Comparison of ENCODE assay signal across 1 cellular context in genomic region chr1:53945433-53946251, GRCh38.
A peak's percentile ranks its signal among the peaks of the same experiment; 100 is the strongest.
TF ChIP-seq lines count a peak whose summit lies in the region.

Gene IFT25 (minus strand): TSS chr1:53945699. CDS start chr1:53940082, 5,617 bp downstream.

TF ChIP-seq in HepG2, 621 proteins besides CTCF, POLR2A, EP300 and RAD21 (continued from another document and continues in another):
- TF ChIP-seq, protein P1, sequence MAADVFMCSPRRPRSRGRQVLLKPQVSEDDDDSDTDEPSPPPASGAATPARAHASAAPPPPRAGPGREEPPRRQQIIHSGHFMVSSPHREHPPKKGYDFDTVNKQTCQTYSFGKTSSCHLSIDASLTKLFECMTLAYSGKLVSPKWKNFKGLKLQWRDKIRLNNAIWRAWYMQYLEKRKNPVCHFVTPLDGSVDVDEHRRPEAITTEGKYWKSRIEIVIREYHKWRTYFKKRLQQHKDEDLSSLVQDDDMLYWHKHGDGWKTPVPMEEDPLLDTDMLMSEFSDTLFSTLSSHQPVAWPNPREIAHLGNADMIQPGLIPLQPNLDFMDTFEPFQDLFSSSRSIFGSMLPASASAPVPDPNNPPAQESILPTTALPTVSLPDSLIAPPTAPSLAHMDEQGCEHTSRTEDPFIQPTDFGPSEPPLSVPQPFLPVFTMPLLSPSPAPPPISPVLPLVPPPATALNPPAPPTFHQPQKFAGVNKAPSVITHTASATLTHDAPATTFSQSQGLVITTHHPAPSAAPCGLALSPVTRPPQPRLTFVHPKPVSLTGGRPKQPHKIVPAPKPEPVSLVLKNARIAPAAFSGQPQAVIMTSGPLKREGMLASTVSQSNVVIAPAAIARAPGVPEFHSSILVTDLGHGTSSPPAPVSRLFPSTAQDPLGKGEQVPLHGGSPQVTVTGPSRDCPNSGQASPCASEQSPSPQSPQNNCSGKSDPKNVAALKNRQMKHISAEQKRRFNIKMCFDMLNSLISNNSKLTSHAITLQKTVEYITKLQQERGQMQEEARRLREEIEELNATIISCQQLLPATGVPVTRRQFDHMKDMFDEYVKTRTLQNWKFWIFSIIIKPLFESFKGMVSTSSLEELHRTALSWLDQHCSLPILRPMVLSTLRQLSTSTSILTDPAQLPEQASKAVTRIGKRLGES (CRISPR knock-in tag; IDR thresholded peaks at IDR 0.05; ENCODE audit: borderline replicate concordance) = no peak
- 0 out of 2 replicates have a peak, but pooled peaks have one; percentile 24 for TF ChIP-seq FOSL2 (CRISPR knock-in tag; IDR thresholded peaks at IDR 0.05)
- peak; percentile 80 for TF ChIP-seq SP4 (CRISPR knock-in tag; IDR thresholded peaks at IDR 0.05)
- peak; percentile 76; the same call in 1 of the 2 replicates for TF ChIP-seq E2F1 (CRISPR knock-in tag; IDR thresholded peaks at IDR 0.05)
- TF ChIP-seq, protein P2, sequence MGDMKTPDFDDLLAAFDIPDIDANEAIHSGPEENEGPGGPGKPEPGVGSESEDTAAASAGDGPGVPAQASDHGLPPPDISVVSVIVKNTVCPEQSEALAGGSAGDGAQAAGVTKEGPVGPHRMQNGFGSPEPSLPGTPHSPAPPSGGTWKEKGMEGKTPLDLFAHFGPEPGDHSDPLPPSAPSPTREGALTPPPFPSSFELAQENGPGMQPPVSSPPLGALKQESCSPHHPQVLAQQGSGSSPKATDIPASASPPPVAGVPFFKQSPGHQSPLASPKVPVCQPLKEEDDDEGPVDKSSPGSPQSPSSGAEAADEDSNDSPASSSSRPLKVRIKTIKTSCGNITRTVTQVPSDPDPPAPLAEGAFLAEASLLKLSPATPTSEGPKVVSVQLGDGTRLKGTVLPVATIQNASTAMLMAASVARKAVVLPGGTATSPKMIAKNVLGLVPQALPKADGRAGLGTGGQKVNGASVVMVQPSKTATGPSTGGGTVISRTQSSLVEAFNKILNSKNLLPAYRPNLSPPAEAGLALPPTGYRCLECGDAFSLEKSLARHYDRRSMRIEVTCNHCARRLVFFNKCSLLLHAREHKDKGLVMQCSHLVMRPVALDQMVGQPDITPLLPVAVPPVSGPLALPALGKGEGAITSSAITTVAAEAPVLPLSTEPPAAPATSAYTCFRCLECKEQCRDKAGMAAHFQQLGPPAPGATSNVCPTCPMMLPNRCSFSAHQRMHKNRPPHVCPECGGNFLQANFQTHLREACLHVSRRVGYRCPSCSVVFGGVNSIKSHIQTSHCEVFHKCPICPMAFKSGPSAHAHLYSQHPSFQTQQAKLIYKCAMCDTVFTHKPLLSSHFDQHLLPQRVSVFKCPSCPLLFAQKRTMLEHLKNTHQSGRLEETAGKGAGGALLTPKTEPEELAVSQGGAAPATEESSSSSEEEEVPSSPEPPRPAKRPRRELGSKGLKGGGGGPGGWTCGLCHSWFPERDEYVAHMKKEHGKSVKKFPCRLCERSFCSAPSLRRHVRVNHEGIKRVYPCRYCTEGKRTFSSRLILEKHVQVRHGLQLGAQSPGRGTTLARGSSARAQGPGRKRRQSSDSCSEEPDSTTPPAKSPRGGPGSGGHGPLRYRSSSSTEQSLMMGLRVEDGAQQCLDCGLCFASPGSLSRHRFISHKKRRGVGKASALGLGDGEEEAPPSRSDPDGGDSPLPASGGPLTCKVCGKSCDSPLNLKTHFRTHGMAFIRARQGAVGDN (CRISPR knock-in tag; IDR thresholded peaks at IDR 0.05) = peak; percentile 79
- no peak for TF ChIP-seq FOXO4 (CRISPR knock-in tag; conservative IDR thresholded peaks at IDR 0.05)
- 0 out of 2 replicates have a peak, but pooled peaks have one; percentile 74 for TF ChIP-seq ZNF576 (CRISPR knock-in tag; IDR thresholded peaks at IDR 0.05)
- TF ChIP-seq ATF7-NPFF (CRISPR knock-in tag; IDR thresholded peaks at IDR 0.05; ENCODE audit: low read depth) = peak; percentile 77
- TF ChIP-seq FOXA3 (CRISPR knock-in tag; IDR thresholded peaks at IDR 0.05) = no peak
- TF ChIP-seq HNF1A (IDR thresholded peaks at IDR 0.05; ENCODE audit: low read depth) = no peak
- peak; percentile 11; the same call in 1 of the 2 replicates for TF ChIP-seq HNF1A (CRISPR knock-in tag; IDR thresholded peaks at IDR 0.05; ENCODE audit: borderline replicate concordance)
- TF ChIP-seq NCOA2 (CRISPR knock-in tag; IDR thresholded peaks at IDR 0.05) = peak; percentile 33; the same call in 1 of the 2 replicates
- peak; percentile 75; the same call in 1 of the 2 replicates for TF ChIP-seq KDM5A (IDR thresholded peaks at IDR 0.05; ENCODE audit: borderline replicate concordance, low read length)
- peak; percentile 23; the same call in 1 of the 2 replicates for TF ChIP-seq ZMYM2 (CRISPR knock-in tag; IDR thresholded peaks at IDR 0.05)
- TF ChIP-seq KLF15 (CRISPR knock-in tag; IDR thresholded peaks at IDR 0.05; ENCODE audit: borderline replicate concordance) = 0 out of 2 replicates have a peak, but pooled peaks have one; percentile 36
- 0 out of 2 replicates have a peak, but pooled peaks have one; percentile 34 for TF ChIP-seq MAF1 (CRISPR knock-in tag; IDR thresholded peaks at IDR 0.05; ENCODE audit: borderline replicate concordance)
- TF ChIP-seq ZSCAN30 (CRISPR knock-in tag; IDR thresholded peaks at IDR 0.05) = no peak
- TF ChIP-seq AGO2 (optimal IDR thresholded peaks at IDR 0.05; ENCODE audit: low read depth, low read length) = peak; percentile 4
- TF ChIP-seq ZNF788 (CRISPR knock-in tag; IDR thresholded peaks at IDR 0.05; ENCODE audit: borderline replicate concordance) = peak; percentile 37; the same call in 1 of the 2 replicates
- TF ChIP-seq SALL2 (CRISPR knock-in tag; IDR thresholded peaks at IDR 0.05) = 0 out of 2 replicates have a peak, but pooled peaks have one; percentile 29
- TF ChIP-seq, protein P3, sequence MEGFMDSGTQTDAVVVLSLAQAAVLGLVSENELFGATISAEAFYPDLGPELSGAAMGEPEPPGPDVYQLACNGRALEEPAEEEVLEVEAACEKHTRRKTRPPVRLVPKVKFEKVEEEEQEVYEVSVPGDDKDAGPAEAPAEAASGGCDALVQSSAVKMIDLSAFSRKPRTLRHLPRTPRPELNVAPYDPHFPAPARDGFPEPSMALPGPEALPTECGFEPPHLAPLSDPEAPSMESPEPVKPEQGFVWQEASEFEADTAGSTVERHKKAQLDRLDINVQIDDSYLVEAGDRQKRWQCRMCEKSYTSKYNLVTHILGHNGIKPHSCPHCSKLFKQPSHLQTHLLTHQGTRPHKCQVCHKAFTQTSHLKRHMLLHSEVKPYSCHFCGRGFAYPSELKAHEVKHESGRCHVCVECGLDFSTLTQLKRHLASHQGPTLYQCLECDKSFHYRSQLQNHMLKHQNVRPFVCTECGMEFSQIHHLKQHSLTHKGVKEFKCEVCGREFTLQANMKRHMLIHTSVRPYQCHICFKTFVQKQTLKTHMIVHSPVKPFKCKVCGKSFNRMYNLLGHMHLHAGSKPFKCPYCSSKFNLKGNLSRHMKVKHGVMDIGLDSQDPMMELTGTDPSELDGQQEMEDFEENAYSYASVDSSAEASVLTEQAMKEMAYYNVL (CRISPR knock-in tag; IDR thresholded peaks at IDR 0.05; ENCODE audit: borderline replicate concordance) = peak; percentile 69; the same call in 1 of the 2 replicates
- 0 out of 2 replicates have a peak, but pooled peaks have one; percentile 35 for TF ChIP-seq SALL1 (CRISPR knock-in tag; IDR thresholded peaks at IDR 0.05)
- TF ChIP-seq SMYD3 (CRISPR knock-in tag; IDR thresholded peaks at IDR 0.05) = no peak
- TF ChIP-seq CENPT (CRISPR knock-in tag; IDR thresholded peaks at IDR 0.05; ENCODE audit: low read depth) = no peak
- TF ChIP-seq POLR2AphosphoS5 (IDR thresholded peaks at IDR 0.05; ENCODE audit: low read depth, low read length) = peak; percentile 64
- TF ChIP-seq ZNF235 (CRISPR knock-in tag; IDR thresholded peaks at IDR 0.05; ENCODE audit: borderline replicate concordance) = peak; percentile 41
- TF ChIP-seq ISL2 (CRISPR knock-in tag; IDR thresholded peaks at IDR 0.05) = 0 out of 2 replicates have a peak, but pooled peaks have one; percentile 18
- 0 out of 2 replicates have a peak, but pooled peaks have one; percentile 51 for TF ChIP-seq ZSCAN21 (CRISPR knock-in tag; IDR thresholded peaks at IDR 0.05; ENCODE audit: borderline replicate concordance)
- TF ChIP-seq HNRNPL (IDR thresholded peaks at IDR 0.05; ENCODE audit: low read depth, low read length) = peak; percentile 78; the same call in 1 of the 2 replicates
- peak; percentile 60; the same call in 1 of the 2 replicates for TF ChIP-seq ARNT2 (CRISPR knock-in tag; IDR thresholded peaks at IDR 0.05; ENCODE audit: low read depth)
- TF ChIP-seq ZNF317 (CRISPR knock-in tag; IDR thresholded peaks at IDR 0.05) = 0 out of 2 replicates have a peak, but pooled peaks have one; percentile 39
- 0 out of 2 replicates have a peak, but pooled peaks have one; percentile 21 for TF ChIP-seq SRY (CRISPR knock-in tag; IDR thresholded peaks at IDR 0.05)
- TF ChIP-seq ZFAT (CRISPR knock-in tag; conservative IDR thresholded peaks at IDR 0.05) = no peak
- TF ChIP-seq TIGD3 (CRISPR knock-in tag; IDR thresholded peaks at IDR 0.05; ENCODE audit: borderline replicate concordance) = no peak
- TF ChIP-seq ZNF589 (CRISPR knock-in tag; conservative IDR thresholded peaks at IDR 0.05) = peak; percentile 63
- 0 out of 2 replicates have a peak, but pooled peaks have one; percentile 5 for TF ChIP-seq RARA (CRISPR knock-in tag; IDR thresholded peaks at IDR 0.05)
- peak; percentile 71 for TF ChIP-seq ESRRA (CRISPR knock-in tag; IDR thresholded peaks at IDR 0.05; ENCODE audit: low read depth)
- TF ChIP-seq NFKB2 (CRISPR knock-in tag; IDR thresholded peaks at IDR 0.05; ENCODE audit: borderline replicate concordance) = peak; percentile 68; the same call in 1 of the 2 replicates
- TF ChIP-seq MAZ (IDR thresholded peaks at IDR 0.05; ENCODE audit: borderline replicate concordance, low read depth, low read length) = peak; percentile 57; the same call in 1 of the 2 replicates
- no peak for TF ChIP-seq MAZ (CRISPR knock-in tag; IDR thresholded peaks at IDR 0.05; ENCODE audit: low read depth)
- 0 out of 2 replicates have a peak, but pooled peaks have one; percentile 31 for TF ChIP-seq PHF20 (CRISPR knock-in tag; IDR thresholded peaks at IDR 0.05)
- TF ChIP-seq, protein P4, sequence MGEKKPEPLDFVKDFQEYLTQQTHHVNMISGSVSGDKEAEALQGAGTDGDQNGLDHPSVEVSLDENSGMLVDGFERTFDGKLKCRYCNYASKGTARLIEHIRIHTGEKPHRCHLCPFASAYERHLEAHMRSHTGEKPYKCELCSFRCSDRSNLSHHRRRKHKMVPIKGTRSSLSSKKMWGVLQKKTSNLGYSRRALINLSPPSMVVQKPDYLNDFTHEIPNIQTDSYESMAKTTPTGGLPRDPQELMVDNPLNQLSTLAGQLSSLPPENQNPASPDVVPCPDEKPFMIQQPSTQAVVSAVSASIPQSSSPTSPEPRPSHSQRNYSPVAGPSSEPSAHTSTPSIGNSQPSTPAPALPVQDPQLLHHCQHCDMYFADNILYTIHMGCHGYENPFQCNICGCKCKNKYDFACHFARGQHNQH (CRISPR knock-in tag; IDR thresholded peaks at IDR 0.05) = no peak
- 0 out of 2 replicates have a peak, but pooled peaks have one; percentile 31 for TF ChIP-seq ZIK1 (CRISPR knock-in tag; IDR thresholded peaks at IDR 0.05; ENCODE audit: borderline replicate concordance, low read depth)
